ENCODE assay signal across 17 cellular contexts in the genomic region with DNA sequence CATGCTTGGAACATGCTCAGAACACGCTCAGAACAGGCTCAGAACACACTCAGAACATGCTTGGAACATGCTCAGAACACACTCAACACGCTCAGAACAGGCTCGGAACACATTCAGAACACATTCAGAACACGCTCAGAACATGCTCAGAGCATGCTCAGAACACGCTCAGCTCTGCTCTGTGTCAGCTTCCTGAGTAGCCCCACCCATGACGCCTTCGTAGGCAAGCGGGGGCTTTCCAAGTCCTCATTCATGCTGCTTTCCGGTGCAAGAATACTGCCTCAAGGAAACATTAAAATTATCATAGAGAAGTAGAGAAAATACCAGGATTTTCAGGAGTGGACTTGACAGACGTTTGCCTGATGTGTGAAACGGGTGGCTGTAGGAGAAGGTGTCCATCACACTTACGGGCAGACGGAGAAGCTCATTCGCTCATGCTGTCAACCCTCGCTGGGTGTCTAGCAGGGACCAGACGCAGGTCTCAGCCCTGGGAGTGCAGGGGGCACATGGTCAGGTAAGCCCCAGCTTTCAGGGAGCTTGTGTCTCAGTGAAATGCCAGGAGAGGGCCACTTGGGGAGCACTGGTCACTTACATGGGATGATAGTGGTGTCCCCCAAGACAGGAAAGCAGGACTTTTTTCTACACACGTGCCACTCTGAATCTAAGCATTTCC. TPM values are rescaled to one million over a fixed set of nuclear protein-coding genes. Genes with fewer than 3 reads are reported as not detected.
A peak's percentile ranks its signal among the peaks of the same experiment; 100 is the strongest.
DNase-seq lines count a peak whose midpoint lies in the region; ATAC-seq and TF ChIP-seq lines count a peak whose summit lies in the region.
"Had no signal": no experiment of that assay in that cellular context is flagged by ENCODE, and none has a peak within 500 bp of the region (broad histone marks: within the 10 kb centered on the region; RNA-seq: fewer than 3 reads in every experiment).

No MANE protein-coding gene starts in this region.

- ATAC-seq in activated B cell treated with CpG ODN at 0.5 μM for 24 hours (ENCODE audit: low read depth) (peak; percentile 52), lower lobe of right lung (peak in 1 of 2 donors; percentile 37), HG03280 (IDR thresholded peaks at IDR 0.05; ENCODE audit: unreplicated experiment) (no peak)
- ATAC-seq: A549 had no signal

- no peaks in the 10 kb centered on the region for H3K36me3 Mint-ChIP-seq in activated CD4-positive, alpha-beta T cell treated with anti-CD3 and anti-CD28 coated beads, Interleukin-2, amount 10 ng/mL, durations not matched to agents 7 days and 5 days (ENCODE audit: low read depth)
- no peaks in the 10 kb centered on the region for H3K36me3 Mint-ChIP-seq in activated B cell treated with CpG ODN at 0.5 μM for 24 hours (ENCODE audit: low read depth)

- H3K9me3 ChIP-seq in lower lobe of right lung, result no peaks in the 10 kb centered on the region
- H3K9me3 ChIP-seq: A549, esophagus muscularis mucosa had no signal

- TF ChIP-seq POLR2A in GM15510 (IDR thresholded peaks at IDR 0.05; ENCODE audit: borderline replicate concordance, extremely low read depth, insufficient read length), result peak; percentile 16

- H3K27ac ChIP-seq in lower lobe of right lung, result no peak overlapping the region
- H3K27ac ChIP-seq: A549, esophagus muscularis mucosa had no signal

- CTCF ChIA-PET in activated CD4-positive, alpha-beta T cell treated with anti-CD3 and anti-CD28 coated beads, Interleukin-2, amount 10 ng/mL, durations not matched to agents 7 days and 5 days (lab: Charles Lee), result no interaction called here
- CTCF ChIA-PET in activated B cell treated with CpG ODN at 0.5 μM for 24 hours (lab: Charles Lee), result no interaction called here

- no peak for DNase-seq in activated CD4-positive, alpha-beta T cell treated with anti-CD3 and anti-CD28 coated beads, Interleukin-2, amount 10 ng/mL, durations not matched to agents 7 days and 5 days
- no peak for DNase-seq in activated CD4-positive, alpha-beta T cell treated with anti-CD3 and anti-CD28 coated beads for 4 hours
- DNase-seq in activated B cell treated with CpG ODN at 0.5 μM for 24 hours, result no peak
- DNase-seq in lower lobe of right lung, result no peak
- DNase-seq in HPDE6-E6E7 (ENCODE audit: extremely low spot score), result no peak
- no peak for DNase-seq in activated effector memory CD4-positive, alpha-beta T cell treated with Interleukin-2 at 50 U/mL for 16 hours
- DNase-seq: Caco-2, Karpas-422, NCI-H187, NCI-H69, RPMI8226 had no signal

- POLR2A ChIA-PET in activated CD4-positive, alpha-beta T cell treated with anti-CD3 and anti-CD28 coated beads, Interleukin-2, amount 10 ng/mL, durations not matched to agents 7 days and 5 days (lab: Charles Lee), result no interaction called here
- POLR2A ChIA-PET in activated B cell treated with CpG ODN at 0.5 μM for 24 hours (lab: Charles Lee), result no interaction called here

- H3K27me3 Mint-ChIP-seq in activated CD4-positive, alpha-beta T cell treated with anti-CD3 and anti-CD28 coated beads, Interleukin-2, amount 10 ng/mL, durations not matched to agents 7 days and 5 days, result peaks cover 43% of the 10 kb centered on the region
- peaks cover 29% of the 10 kb centered on the region for H3K27me3 Mint-ChIP-seq in activated B cell treated with CpG ODN at 0.5 μM for 24 hours

- peak overlapping the region; percentile 63 for H3K27ac Mint-ChIP-seq in activated CD4-positive, alpha-beta T cell treated with anti-CD3 and anti-CD28 coated beads, Interleukin-2, amount 10 ng/mL, durations not matched to agents 7 days and 5 days
- no peak overlapping the region for H3K27ac Mint-ChIP-seq in activated B cell treated with CpG ODN at 0.5 μM for 24 hours

- peaks cover 39% of the 10 kb centered on the region for H3K27me3 ChIP-seq in lower lobe of right lung (ENCODE audit: low read depth)

- H3K4me3 ChIP-seq in lower lobe of right lung, result peak overlapping the region; percentile 1
- H3K4me3 ChIP-seq: A549, esophagus muscularis mucosa, smooth muscle cell had no signal

- H3K4me3 Mint-ChIP-seq in activated CD4-positive, alpha-beta T cell treated with anti-CD3 and anti-CD28 coated beads, Interleukin-2, amount 10 ng/mL, durations not matched to agents 7 days and 5 days, result peak overlapping the region; percentile 45
- H3K4me3 Mint-ChIP-seq in activated B cell treated with CpG ODN at 0.5 μM for 24 hours, result peak overlapping the region; percentile 32

- no peaks in the 10 kb centered on the region for H3K4me1 ChIP-seq in lower lobe of right lung
- H3K4me1 ChIP-seq: A549, Caco-2, esophagus muscularis mucosa had no signal

- H3K4me1 Mint-ChIP-seq in activated CD4-positive, alpha-beta T cell treated with anti-CD3 and anti-CD28 coated beads, Interleukin-2, amount 10 ng/mL, durations not matched to agents 7 days and 5 days, result peaks cover 21% of the 10 kb centered on the region
- no peaks in the 10 kb centered on the region for H3K4me1 Mint-ChIP-seq in activated B cell treated with CpG ODN at 0.5 μM for 24 hours

- intact Hi-C loops in activated B cell treated with CpG ODN at 0.5 μM for 24 hours (cut with micrococcal nuclease), result no loop called here
- intact Hi-C loops in lower lobe of right lung (cut with DNase I), result no loop called here

- no peaks in the 10 kb centered on the region for H3K36me3 ChIP-seq in lower lobe of right lung
- H3K36me3 ChIP-seq: esophagus muscularis mucosa had no signal

- TF ChIP-seq CTCF in activated B cell treated with CpG ODN at 0.5 μM for 24 hours (IDR thresholded peaks at IDR 0.05) (no peak), lower lobe of right lung (IDR thresholded peaks at IDR 0.05) (no peak)

- H3K9me3 Mint-ChIP-seq in activated CD4-positive, alpha-beta T cell treated with anti-CD3 and anti-CD28 coated beads, Interleukin-2, amount 10 ng/mL, durations not matched to agents 7 days and 5 days, result peaks cover 6% of the 10 kb centered on the region
- H3K9me3 Mint-ChIP-seq in activated B cell treated with CpG ODN at 0.5 μM for 24 hours, result no peaks in the 10 kb centered on the region

RNA-seq across cellular contexts. Expression of gene EN2, which starts 24.7 kb away (rescaled TPM):
- total RNA-seq in activated CD4-positive, alpha-beta T cell treated with anti-CD3 and anti-CD28 coated beads, Interleukin-2, amount 10 ng/mL, durations not matched to agents 7 days and 5 days, result not detected
- not detected in 2 replicates for total RNA-seq in activated B cell treated with CpG ODN at 0.5 μM for 24 hours
- total RNA-seq in lower lobe of right lung, result not detected
- total RNA-seq: smooth muscle cell, temporal lobe had no signal
